11 cellular contexts compared by ENCODE assay signal in the genomic region with DNA sequence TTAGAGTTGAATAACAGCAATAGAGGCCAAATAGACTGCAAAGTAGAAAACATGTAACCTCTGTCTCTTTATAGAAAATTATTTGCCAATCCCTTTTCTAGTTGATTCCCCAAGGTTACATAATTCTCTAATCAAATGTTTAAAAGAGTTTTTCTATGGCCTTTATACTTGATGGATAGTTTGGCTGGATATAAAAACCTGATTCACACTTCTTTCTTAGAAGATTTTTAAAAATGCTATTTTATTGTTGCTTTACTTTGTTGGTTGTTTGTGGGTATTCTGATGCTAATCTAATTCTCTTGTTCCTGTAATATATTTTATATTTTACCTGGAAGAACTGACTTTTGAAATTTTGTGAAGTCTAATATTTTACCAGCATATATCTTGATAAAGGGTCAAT.
"Had no signal": no experiment of that assay in that cellular context is flagged by ENCODE, and none has a peak within 500 bp of the region (broad histone marks: within the 10 kb centered on the region; RNA-seq: fewer than 3 reads in every experiment).

No MANE protein-coding gene starts in this region.

- H2AFZ ChIP-seq: GM23248, GM23338 had no signal

- H3K9ac ChIP-seq: GM23248 had no signal

- ATAC-seq: GM23338, HCT116 had no signal

- FAIRE-seq: H1, H54 had no signal

- H3K27ac ChIP-seq: GM23248 had no signal

- H3K4me1 ChIP-seq: HAP-1 had no signal

- H3K4me2 ChIP-seq: GM23338 had no signal

- H3K4me3 ChIP-seq: GM23248, GM23338, HAP-1 had no signal

- H3K36me3 ChIP-seq: HAP-1 had no signal

- H3K9me3 ChIP-seq: HAP-1 had no signal

- DNase-seq: GM23248, GOT3, H7, H9, HCEC 1CT, HFFc6 had no signal
